In the genomic region with DNA sequence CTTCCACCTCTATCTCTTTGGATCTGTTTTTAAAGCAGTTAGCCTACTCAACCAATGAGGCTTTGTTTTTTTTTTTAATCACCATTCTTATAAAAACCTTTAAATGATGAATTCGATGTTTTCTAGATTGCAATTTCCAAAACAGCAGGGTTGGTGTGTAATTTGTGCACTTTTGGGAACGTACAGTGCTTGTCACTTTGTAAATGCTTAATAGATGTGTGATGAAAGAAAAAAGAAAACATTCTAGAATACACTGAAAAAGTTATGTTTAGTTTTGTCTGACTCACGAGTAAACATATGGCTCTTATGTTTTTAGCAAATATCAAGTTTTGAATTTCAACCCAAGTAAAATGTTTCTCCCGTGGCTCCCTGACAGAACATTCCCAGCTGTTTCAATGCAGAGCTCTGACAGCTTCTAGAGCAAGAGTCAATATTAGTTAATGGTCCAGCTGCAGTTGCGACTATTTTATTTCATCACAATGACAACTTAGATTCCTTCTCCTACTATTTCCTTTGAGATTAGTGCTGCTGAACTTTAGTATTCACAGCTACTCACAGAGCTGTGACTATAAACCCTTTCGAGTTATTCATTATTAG, we compare ENCODE assay signal across 21 cellular contexts.
DNase-seq lines count a peak whose midpoint lies in the region; ATAC-seq and TF ChIP-seq lines count a peak whose summit lies in the region.
"Had no signal": no experiment of that assay in that cellular context is flagged by ENCODE, and none has a peak within 500 bp of the region (broad histone marks: within the 10 kb centered on the region; RNA-seq: fewer than 3 reads in every experiment).

No MANE protein-coding gene starts in this region.

- no peak overlapping the region for H3K27ac Mint-ChIP-seq in activated naive CD4-positive, alpha-beta T cell treated with anti-CD3 and anti-CD28 coated beads for 36 hours
- H3K27ac Mint-ChIP-seq: naive thymus-derived CD8-positive, alpha-beta T cell had no signal

- no peaks in the 10 kb centered on the region for H3K36me3 Mint-ChIP-seq in activated naive CD4-positive, alpha-beta T cell treated with anti-CD3 and anti-CD28 coated beads for 36 hours (ENCODE audit: low read depth)
- H3K36me3 Mint-ChIP-seq: naive thymus-derived CD8-positive, alpha-beta T cell had no signal

- no peak overlapping the region for H3K27ac ChIP-seq in PC-3 (ENCODE audit: low read length)
- H3K27ac ChIP-seq: psoas muscle, suprapubic skin had no signal

- POLR2A ChIA-PET in PC-3 (lab: Charles Lee; ENCODE audit: unreplicated experiment) = no interaction called here

- DNase-seq in DMS53 (lab: John Stamatoyannopoulos, UW) (peak; percentile 74), PC-3 (peak; percentile 18), fibroblast of peridontal ligament (ENCODE audit: extremely low read depth) (peak; percentile 77), sciatic nerve (ENCODE audit: low spot score) (no peak), Kasumi-1 (lab: John Stamatoyannopoulos, UW) (no peak)
- DNase-seq in activated naive CD4-positive, alpha-beta T cell treated with anti-CD3 and anti-CD28 coated beads for 36 hours = no peak
- DNase-seq in activated T-cell treated with anti-CD3 and anti-CD28 coated beads, Interleukin-2, amount 50 U/mL, for 1 hour = no peak
- DNase-seq: activated CD4-positive, CD25-positive, alpha-beta regulatory T cell treated with anti-CD3 and anti-CD28 coated beads, Interleukin-2, amount 50 U/mL, for 72 hours; activated gamma-delta T cell; BE2C; H9; naive thymus-derived CD8-positive, alpha-beta T cell; NCI-H187; NCI-H446 treated with DMSO at 0.1 percent for 48 hours; psoas muscle; stimulated activated CD4-positive, alpha-beta T cell treated with anti-CD3 and anti-CD28 coated beads, Interleukin-2, amount 100 ng/mL, for 24 hours; T-helper 9 cell had no signal

- no peaks in the 10 kb centered on the region for H3K4me1 ChIP-seq in PC-3 (ENCODE audit: insufficient read depth, low read length)
- H3K4me1 ChIP-seq: BE2C, esophagus muscularis mucosa, psoas muscle, suprapubic skin had no signal

- intact Hi-C loops in PC-3 (cut with micrococcal nuclease) (loop anchor here (10.0 kb wide), 1 partner anchor 115 kb away; no protein-coding TSS in a partner anchor), sciatic nerve (cut with DNase I) (no loop called here)
- intact Hi-C loops in activated naive CD4-positive, alpha-beta T cell treated with anti-CD3 and anti-CD28 coated beads for 36 hours (cut with micrococcal nuclease) = no loop called here

- peak; percentile 48 for ATAC-seq in PC-3
- ATAC-seq in sciatic nerve = peak; percentile 44
- no peak for ATAC-seq in HG02678 (IDR thresholded peaks at IDR 0.05; ENCODE audit: unreplicated experiment)
- ATAC-seq: left lobe of liver; naive thymus-derived CD8-positive, alpha-beta T cell; psoas muscle had no signal

- no peak overlapping the region for H3K9ac ChIP-seq in PC-3 (ENCODE audit: low read length)

- no peak for TF ChIP-seq CTCF in PC-3 (conservative IDR thresholded peaks at IDR 0.05; ENCODE audit: low read depth, low read length)

- no peak overlapping the region for H2AFZ ChIP-seq in PC-3 (ENCODE audit: low read length)

- no peak overlapping the region for H3K4me3 ChIP-seq in PC-3 (ENCODE audit: low read length)
- H3K4me3 ChIP-seq: esophagus muscularis mucosa, psoas muscle, suprapubic skin had no signal

- H3K27me3 Mint-ChIP-seq in activated naive CD4-positive, alpha-beta T cell treated with anti-CD3 and anti-CD28 coated beads for 36 hours (ENCODE audit: low read depth) = no peaks in the 10 kb centered on the region
- H3K27me3 Mint-ChIP-seq: naive thymus-derived CD8-positive, alpha-beta T cell had no signal

- no peaks in the 10 kb centered on the region for H3K27me3 ChIP-seq in PC-3 (ENCODE audit: low read length)
- H3K27me3 ChIP-seq: BE2C, esophagus muscularis mucosa, suprapubic skin had no signal

- H3K9me3 ChIP-seq in PC-3 (ENCODE audit: low read length) = peaks cover 11% of the 10 kb centered on the region; the same call in 1 of the 2 replicates
- H3K9me3 ChIP-seq: BE2C, esophagus muscularis mucosa, suprapubic skin had no signal

- no peaks in the 10 kb centered on the region for H4K20me1 ChIP-seq in PC-3 (ENCODE audit: low read length)

- H3K79me2 ChIP-seq in PC-3 (ENCODE audit: low read length) = no peaks in the 10 kb centered on the region

- H3F3A ChIP-seq in PC-3 (ENCODE audit: low read length, unreplicated experiment) = no peaks in the 10 kb centered on the region

- no peak overlapping the region for H3K4me2 ChIP-seq in PC-3 (ENCODE audit: low read length)

- BruUV-seq in PC-3 (replicated peaks; lab: Mats Ljungman, UMichigan) = no TSS peak

- no peaks in the 10 kb centered on the region for H3K9me2 ChIP-seq in PC-3 (replicated peaks; ENCODE audit: low read length)

- no peak overlapping the region for H3K4me3 Mint-ChIP-seq in activated naive CD4-positive, alpha-beta T cell treated with anti-CD3 and anti-CD28 coated beads for 36 hours
- H3K4me3 Mint-ChIP-seq: H9; naive thymus-derived CD8-positive, alpha-beta T cell had no signal

- no peaks in the 10 kb centered on the region for H3K4me1 Mint-ChIP-seq in activated naive CD4-positive, alpha-beta T cell treated with anti-CD3 and anti-CD28 coated beads for 36 hours (ENCODE audit: low read depth)
- H3K4me1 Mint-ChIP-seq: naive thymus-derived CD8-positive, alpha-beta T cell had no signal

- H3K36me3 ChIP-seq in PC-3 (ENCODE audit: low read depth, low read length) = no peaks in the 10 kb centered on the region
- H3K36me3 ChIP-seq: BE2C, esophagus muscularis mucosa, suprapubic skin had no signal

- peaks cover 6% of the 10 kb centered on the region for H3K9me3 Mint-ChIP-seq in activated naive CD4-positive, alpha-beta T cell treated with anti-CD3 and anti-CD28 coated beads for 36 hours

- CTCF ChIA-PET in PC-3 (lab: Charles Lee) = interaction anchor here (0.5 kb wide), 1 partner anchor 61 kb away, joined by 3 read pairs; no protein-coding TSS in a partner anchor
- CTCF ChIA-PET in activated naive CD4-positive, alpha-beta T cell treated with anti-CD3 and anti-CD28 coated beads for 36 hours (lab: Charles Lee) = no interaction called here

Comparison
In these comparisons a context has a peak if more than half of its experiments do, and no peak if none do; other contexts are left out.
1. DNase-seq: peak in DMS53 (single experiment), PC-3 (single experiment) and fibroblast of peridontal ligament (single experiment); none in sciatic nerve (single experiment), activated naive CD4-positive, alpha-beta T cell treated with anti-CD3 and anti-CD28 coated beads for 36 hours (single experiment), Kasumi-1 (0 of 2) and activated T-cell treated with anti-CD3 and anti-CD28 coated beads, Interleukin-2, amount 50 U/mL, for 1 hour (single experiment).